ENCODE assay signal across 15 cellular contexts in genomic region chr11:128417607-128418324, GRCh38.
DNase-seq lines count a peak whose midpoint lies in the region; ATAC-seq and TF ChIP-seq lines count a peak whose summit lies in the region.
"Had no signal": no experiment of that assay in that cellular context is flagged by ENCODE, and none has a peak within 500 bp of the region (broad histone marks: within the 10 kb centered on the region; RNA-seq: fewer than 3 reads in every experiment).

No MANE protein-coding gene starts in this region.

- H3K9me3 ChIP-seq in CD4-positive, alpha-beta T cell (ENCODE audit: control insufficient read depth, low read length): no peaks in the 10 kb centered on the region
- H3K9me3 ChIP-seq in SJSA1 (replicated peaks) (no peaks in the 10 kb centered on the region), psoas muscle (no peaks in the 10 kb centered on the region), tibial nerve (no peaks in the 10 kb centered on the region)
- no peaks in the 10 kb centered on the region for H3K9me3 ChIP-seq in CD4-positive, alpha-beta memory T cell (ENCODE audit: control insufficient read depth in 1 of 2, low read length in 2 of 2)
- H3K9me3 ChIP-seq: Caco-2, ovary, upper lobe of right lung had no signal

- peak overlapping the region; percentile 36 for H3K4me3 Mint-ChIP-seq in CD4-positive, alpha-beta T cell
- H3K4me3 Mint-ChIP-seq in CD4-positive, alpha-beta memory T cell: no peak overlapping the region
- H3K4me3 Mint-ChIP-seq: dendritic cell treated with granulocyte-macrophage colony-stimulating factor and Interleukin-4, amounts not matched to agents 40 ng/mL and 50 ng/mL, for 4 days had no signal

- intact Hi-C loops in CD4-positive, alpha-beta T cell (cut with DNase I, micrococcal nuclease): no loop called here
- intact Hi-C loops in psoas muscle (cut with DNase I): no loop called here
- intact Hi-C loops in CD4-positive, alpha-beta memory T cell (cut with micrococcal nuclease): no loop called here

- H3K9me3 Mint-ChIP-seq in CD4-positive, alpha-beta T cell: no peaks in the 10 kb centered on the region
- no peaks in the 10 kb centered on the region for H3K9me3 Mint-ChIP-seq in CD4-positive, alpha-beta memory T cell
- H3K9me3 Mint-ChIP-seq: dendritic cell treated with granulocyte-macrophage colony-stimulating factor and Interleukin-4, amounts not matched to agents 40 ng/mL and 50 ng/mL, for 4 days had no signal

- H3K4me1 ChIP-seq in SJSA1 (replicated peaks) (peaks cover 54% of the 10 kb centered on the region), foreskin keratinocyte (peaks cover 8% of the 10 kb centered on the region), psoas muscle (peaks cover 21% of the 10 kb centered on the region), tibial nerve (peaks cover 0 to 11% (median 0%) of the 10 kb centered on the region in 4 donors)
- peaks cover 16% of the 10 kb centered on the region for H3K4me1 ChIP-seq in CD4-positive, alpha-beta memory T cell (ENCODE audit: insufficient read depth, low read length)
- H3K4me1 ChIP-seq: Caco-2 had no signal

- no peak overlapping the region for H3K4me3 ChIP-seq in SJSA1
- no peak overlapping the region for H3K4me3 ChIP-seq in psoas muscle
- H3K4me3 ChIP-seq in tibial nerve: no peak overlapping the region
- no peak overlapping the region for H3K4me3 ChIP-seq in CD4-positive, alpha-beta memory T cell (ENCODE audit: low read length in 2 of 2)
- H3K4me3 ChIP-seq: ovary, upper lobe of right lung had no signal

- CTCF ChIA-PET in CD4-positive, alpha-beta T cell (lab: Charles Lee): interaction anchor here (0.8 to 1.9 kb wide), 6 partner anchors 13 to 63 kb away, joined by 3 to 9 read pairs (median 3); no protein-coding TSS in a partner anchor
- CTCF ChIA-PET in CD4-positive, alpha-beta memory T cell (lab: Charles Lee; ENCODE audit: partially characterized antibody): interaction anchor here (1.1 kb wide), 1 partner anchor 213 kb away, joined by 3 read pairs; no protein-coding TSS in a partner anchor

- H3K36me3 ChIP-seq in SJSA1: no peaks in the 10 kb centered on the region
- H3K36me3 ChIP-seq in psoas muscle (ENCODE audit: insufficient read depth in 1 of 2, low read depth in 1 of 2): no peaks in the 10 kb centered on the region
- H3K36me3 ChIP-seq in tibial nerve: no peaks in the 10 kb centered on the region
- no peaks in the 10 kb centered on the region for H3K36me3 ChIP-seq in CD4-positive, alpha-beta memory T cell (ENCODE audit: insufficient read depth, low read length)
- H3K36me3 ChIP-seq: ovary, upper lobe of right lung had no signal

- 9 to 18% (median 13%) methylated on average over 5 of the region's 5 CpGs for whole genome bisulfite sequencing in psoas muscle, 3 donors
- 54 to 64% methylated on average over 5 of the region's 5 CpGs for WGBS in tibial nerve, 2 donors

- no peaks in the 10 kb centered on the region for H3K27me3 ChIP-seq in CD4-positive, alpha-beta T cell (ENCODE audit: control insufficient read depth, insufficient read depth, low read length)
- no peaks in the 10 kb centered on the region for H3K27me3 ChIP-seq in SJSA1 (replicated peaks)
- H3K27me3 ChIP-seq in foreskin keratinocyte: no peaks in the 10 kb centered on the region
- no peaks in the 10 kb centered on the region for H3K27me3 ChIP-seq in psoas muscle (ENCODE audit: insufficient read depth in 3 of 3, low read length in 2 of 3)
- H3K27me3 ChIP-seq in tibial nerve: no peaks in the 10 kb centered on the region
- H3K27me3 ChIP-seq in CD4-positive, alpha-beta memory T cell (ENCODE audit: insufficient read depth, low read length): no peaks in the 10 kb centered on the region
- H3K27me3 ChIP-seq: ovary, upper lobe of right lung had no signal

- H3K27ac Mint-ChIP-seq in CD4-positive, alpha-beta T cell: peak overlapping the region; percentile 60
- no peak overlapping the region for H3K27ac Mint-ChIP-seq in CD4-positive, alpha-beta memory T cell
- H3K27ac Mint-ChIP-seq: dendritic cell treated with granulocyte-macrophage colony-stimulating factor and Interleukin-4, amounts not matched to agents 40 ng/mL and 50 ng/mL, for 4 days had no signal

- TF ChIP-seq POLR2A in tibial nerve (IDR thresholded peaks at IDR 0.05): no peak

- ATAC-seq in CD4-positive, alpha-beta T cell (ENCODE audit: poor library complexity): peak; percentile 21
- ATAC-seq in foreskin keratinocyte (peak; percentile 9), psoas muscle (peak; percentile 81 to 98 (median 93))
- ATAC-seq: upper lobe of right lung had no signal

- POLR2A ChIA-PET in CD4-positive, alpha-beta T cell (lab: Charles Lee): interaction anchor here (0.6 to 3.1 kb wide), 12 partner anchors 12 to 127 kb away, joined by 3 to 12 read pairs (median 4); no protein-coding TSS in a partner anchor
- POLR2A ChIA-PET in CD4-positive, alpha-beta memory T cell (lab: Charles Lee; ENCODE audit: partially characterized antibody): interaction anchor here (1.2 kb wide), 1 partner anchor 15 kb away, joined by 6 read pairs; no protein-coding TSS in a partner anchor

- no peak for DNase-seq in CD4-positive, alpha-beta T cell
- peak in 1 of 2 experiments; percentile 26 for DNase-seq in SJSA1 (ENCODE audit: low read depth in 1 of 2, low spot score in 2 of 2)
- peak; percentile 23 to 56 for DNase-seq in foreskin keratinocyte
- no peak for DNase-seq in psoas muscle
- no peak for DNase-seq in cerebellum (ENCODE audit: low spot score)
- DNase-seq in tibial nerve (ENCODE audit: low spot score in 2 of 2): no peak
- DNase-seq in mucosa of gallbladder (ENCODE audit: low spot score): no peak
- no peak for DNase-seq in CD4-positive, alpha-beta memory T cell
- DNase-seq: activated CD4-positive, CD25-positive, alpha-beta regulatory T cell; Caco-2; KBM-7; NCI-H2171; upper lobe of right lung had no signal

- H3K36me3 Mint-ChIP-seq in CD4-positive, alpha-beta T cell (ENCODE audit: low read depth): no peaks in the 10 kb centered on the region
- H3K36me3 Mint-ChIP-seq in CD4-positive, alpha-beta memory T cell: no peaks in the 10 kb centered on the region

- no peak for TF ChIP-seq EP300 in tibial nerve (IDR thresholded peaks at IDR 0.05)

- no peak for TF ChIP-seq CTCF in CD4-positive, alpha-beta T cell (IDR thresholded peaks at IDR 0.05)
- TF ChIP-seq CTCF in foreskin keratinocyte (conservative IDR thresholded peaks at IDR 0.05) (no peak), psoas muscle (IDR thresholded peaks at IDR 0.05) (no peak), tibial nerve (IDR thresholded peaks at IDR 0.05) (no peak)

- no peaks in the 10 kb centered on the region for H3K27me3 Mint-ChIP-seq in CD4-positive, alpha-beta T cell
- H3K27me3 Mint-ChIP-seq in CD4-positive, alpha-beta memory T cell: no peaks in the 10 kb centered on the region
- H3K27me3 Mint-ChIP-seq: dendritic cell treated with granulocyte-macrophage colony-stimulating factor and Interleukin-4, amounts not matched to agents 40 ng/mL and 50 ng/mL, for 4 days had no signal

- peaks cover 72% of the 10 kb centered on the region for H3K4me1 Mint-ChIP-seq in CD4-positive, alpha-beta T cell (ENCODE audit: low read depth)
- H3K4me1 Mint-ChIP-seq in CD4-positive, alpha-beta memory T cell: peaks cover 35 to 51% (median 41%) of the 10 kb centered on the region in 4 donors

- no peak overlapping the region for H3K27ac ChIP-seq in CD4-positive, alpha-beta T cell (ENCODE audit: low read depth, low read length)
- H3K27ac ChIP-seq in SJSA1 (peak overlapping the region; percentile 17; the same call in 1 of the 2 replicates), foreskin keratinocyte (no peak overlapping the region), psoas muscle (peak overlapping the region; percentile 62), tibial nerve (no peak overlapping the region)
- no peak overlapping the region for H3K27ac ChIP-seq in CD4-positive, alpha-beta memory T cell (ENCODE audit: low read depth, low read length)
- H3K27ac ChIP-seq: upper lobe of right lung had no signal

Comparison
In these comparisons a context has a peak if more than half of its experiments do, and no peak if none do; other contexts are left out.
1. ATAC-seq: peak in every context shown above with its lines; median percentile 93 in psoas muscle; 21 in CD4-positive, alpha-beta T cell; 9 in foreskin keratinocyte.
2. DNase-seq: peak in foreskin keratinocyte (2 of 2); none in CD4-positive, alpha-beta T cell (0 of 10), psoas muscle (0 of 2), cerebellum (single experiment), tibial nerve (0 of 2), mucosa of gallbladder (single experiment) and CD4-positive, alpha-beta memory T cell (0 of 5).
3. H3K27ac ChIP-seq: peak in SJSA1 (single experiment) and psoas muscle (single experiment); none in CD4-positive, alpha-beta T cell (single experiment), foreskin keratinocyte (single experiment), tibial nerve (0 of 4) and CD4-positive, alpha-beta memory T cell (single experiment).